In genomic region chr2:49677227-49677626, GRCh38 we compare ENCODE assay signal across 33 cellular contexts.
"Had no signal": no experiment of that assay in that cellular context is flagged by ENCODE, and none has a peak within 500 bp of the region (broad histone marks: within the 10 kb centered on the region; RNA-seq: fewer than 3 reads in every experiment).

No MANE protein-coding gene starts in this region.

- ATAC-seq: activated CD4-positive, alpha-beta T cell treated with anti-CD3 and anti-CD28 coated beads for 36 hours; activated CD4-positive, CD25-positive, alpha-beta regulatory T cell treated with anti-CD3 and anti-CD28 coated beads, Interleukin-2, amount 50 U/mL, for 24 hours; activated CD8-positive, alpha-beta memory T cell treated with anti-CD3 and anti-CD28 coated beads, Interleukin-2, amount 10 ng/mL, durations not matched to agents 7 days and 5 days; activated CD8-positive, alpha-beta T cell treated with anti-CD3 and anti-CD28 coated beads, Interleukin-2, amount 10 ng/mL, durations not matched to agents 7 days and 5 days; activated naive CD8-positive, alpha-beta T cell treated with anti-CD3 and anti-CD28 coated beads, Interleukin-2, amount 50 U/mL, for 24 hours; WTC11 had no signal

- H3K4me1 ChIP-seq: ascending aorta had no signal

- H3K9me3 ChIP-seq: ascending aorta had no signal

- DNase-seq: activated CD4-positive, alpha-beta memory T cell treated with anti-CD3 and anti-CD28 coated beads, Interleukin-2, amount 10 ng/mL, durations not matched to agents 7 days and 5 days; activated CD4-positive, alpha-beta T cell treated with anti-CD3 and anti-CD28 coated beads for 1 hour; activated CD4-positive, alpha-beta T cell treated with anti-CD3 and anti-CD28 coated beads for 36 hours; activated CD4-positive, alpha-beta T cell treated with anti-CD3 and anti-CD28 coated beads for 48 hours; activated CD4-positive, alpha-beta T cell treated with anti-CD3 and anti-CD28 coated beads, Interleukin-2, amount 10 ng/mL, durations not matched to agents 7 days and 5 days; activated CD4-positive, alpha-beta T cell treated with anti-CD3 and anti-CD28 coated beads, Interleukin-2, amount 50 U/mL, for 48 hours; activated CD4-positive, CD25-positive, alpha-beta regulatory T cell; activated CD8-positive, alpha-beta memory T cell treated with anti-CD3 and anti-CD28 coated beads for 24 hours; activated CD8-positive, alpha-beta memory T cell treated with anti-CD3 and anti-CD28 coated beads, Interleukin-2, amount 10 ng/mL, durations not matched to agents 7 days and 5 days; activated CD8-positive, alpha-beta memory T cell treated with anti-CD3 and anti-CD28 coated beads, Interleukin-2, amount 50 U/mL, for 48 hours; activated CD8-positive, alpha-beta T cell treated with anti-CD3 and anti-CD28 coated beads, Interleukin-2, amount 10 ng/mL, durations not matched to agents 7 days and 5 days; activated effector memory CD4-positive, alpha-beta T cell treated with Interleukin-2 at 50 U/mL for 16 hours; activated gamma-delta T cell; activated naive CD4-positive, alpha-beta T cell treated with anti-CD3 and anti-CD28 coated beads, Interleukin-2, amount 10 ng/mL, durations not matched to agents 7 days and 5 days; activated naive CD4-positive, alpha-beta T cell treated with Interleukin-2 at 50 U/mL for 16 hours; activated naive CD8-positive, alpha-beta T cell treated with anti-CD3 and anti-CD28 coated beads, Interleukin-2, amount 10 ng/mL, durations not matched to agents 7 days and 5 days; activated naive CD8-positive, alpha-beta T cell treated with anti-CD3 and anti-CD28 coated beads, Interleukin-2, amount 50 U/mL, for 24 hours; activated T-cell treated with anti-CD3 and anti-CD28 coated beads, Interleukin-2, amount 50 U/mL, for 24 hours; activated T-cell treated with anti-CD3 and anti-CD28 coated beads, Interleukin-2, amount 50 U/mL, for 48 hours; amygdala; anterior cingulate cortex; central memory CD4-positive, alpha-beta T cell; cerebellar nuclear complex; T-helper 1 cell; T-helper 2 cell; T-helper 9 cell; WERI-Rb-1 had no signal

- H3K27me3 ChIP-seq: ascending aorta, cardiac muscle cell had no signal

- H3K4me3 ChIP-seq: ascending aorta, cardiac muscle cell had no signal

- H3K36me3 ChIP-seq: ascending aorta, cardiac muscle cell, WERI-Rb-1 had no signal

- H3K27ac ChIP-seq: ascending aorta, WERI-Rb-1 had no signal

- FAIRE-seq: bronchial epithelial cell, TTC549 had no signal
